8 cellular contexts compared by ENCODE assay signal in the genomic region with DNA sequence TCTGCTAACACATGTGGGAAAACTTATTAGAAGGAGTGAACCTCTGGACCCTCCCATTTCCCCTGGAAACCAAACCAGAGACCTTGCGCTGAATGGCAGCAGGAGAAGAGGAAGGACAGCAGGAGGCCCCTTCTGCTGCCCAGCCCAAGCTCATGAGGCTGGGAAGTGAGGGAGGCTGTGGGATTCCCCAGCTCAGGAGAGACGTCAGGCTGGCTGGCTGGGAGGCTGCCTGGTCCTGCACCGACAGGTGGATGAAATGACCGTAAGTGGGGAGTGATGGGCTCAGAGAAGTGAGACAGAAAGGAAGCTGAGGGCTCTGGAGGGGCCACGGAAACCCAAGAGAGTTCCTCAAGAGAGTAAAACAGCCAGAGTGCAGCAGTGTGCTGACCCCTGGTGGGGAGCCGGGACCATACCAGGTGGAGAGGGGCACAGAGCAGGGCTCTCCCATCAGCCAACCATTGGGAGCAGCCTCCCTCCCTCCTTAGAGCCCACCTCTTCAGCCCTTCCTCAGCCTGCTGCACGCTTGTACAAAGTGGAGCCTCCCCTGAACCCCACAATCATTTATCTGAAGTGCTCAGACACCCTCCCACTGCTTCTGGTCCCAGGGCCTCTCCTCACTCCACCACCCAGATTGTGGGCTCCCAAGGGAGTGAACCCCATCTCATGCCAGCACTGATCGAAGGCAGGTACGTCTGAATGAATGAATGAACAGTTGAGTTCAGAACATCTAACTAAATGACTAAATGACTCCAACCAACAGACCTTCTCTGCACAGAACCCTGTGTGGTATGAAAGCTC. TPM values are rescaled to one million over a fixed set of nuclear protein-coding genes. Genes with fewer than 3 reads are reported as not detected.
A peak's percentile ranks its signal among the peaks of the same experiment; 100 is the strongest.
DNase-seq lines count a peak whose midpoint lies in the region; ATAC-seq and TF ChIP-seq lines count a peak whose summit lies in the region.

No MANE protein-coding gene starts in this region.

- no peak overlapping the region for H4K91ac ChIP-seq in neuronal stem cell (ENCODE audit: low read depth, low read length, poor library complexity)

- H3K4me1 ChIP-seq in neuronal stem cell (ENCODE audit: control insufficient read depth in 2 of 2, insufficient read depth in 1 of 2, low read depth in 1 of 2, low read length in 2 of 2), result peaks cover 11 to 13% of the 10 kb centered on the region in 2 donors

- H3K27ac ChIP-seq in neuronal stem cell (replicated peaks; ENCODE audit: low read length), result no peak overlapping the region

- no peak overlapping the region for H2BK12ac ChIP-seq in neuronal stem cell (ENCODE audit: low read length)

- H2BK120ac ChIP-seq in neuronal stem cell (ENCODE audit: low read depth, low read length), result no peak overlapping the region

- no peak overlapping the region for H4K8ac ChIP-seq in neuronal stem cell (ENCODE audit: low read depth, low read length)

- CTCF ChIA-PET in activated CD8-positive, alpha-beta T cell treated with anti-CD3 and anti-CD28 coated beads for 36 hours (lab: Charles Lee), result interaction anchor here (0.8 to 18.1 kb wide), 19 partner anchors 11 to 157 kb away, joined by 3 to 602 read pairs (median 5); a partner anchor contains a TSS

- H3K4me3 ChIP-seq in neuronal stem cell (ENCODE audit: low read length in 2 of 2), result peak overlapping the region in 1 of 2 donors; percentile 27

- peaks cover 1% of the 10 kb centered on the region for H3K27me3 Mint-ChIP-seq in activated CD8-positive, alpha-beta T cell treated with anti-CD3 and anti-CD28 coated beads for 36 hours
- H3K27me3 Mint-ChIP-seq in endothelial cell (ENCODE audit: unreplicated experiment), result peaks cover 12% of the 10 kb centered on the region

- no peaks in the 10 kb centered on the region for H3K9me3 Mint-ChIP-seq in activated CD8-positive, alpha-beta T cell treated with anti-CD3 and anti-CD28 coated beads for 36 hours
- H3K9me3 Mint-ChIP-seq in endothelial cell (ENCODE audit: unreplicated experiment), result no peaks in the 10 kb centered on the region

- H2AFZ ChIP-seq in neuronal stem cell (ENCODE audit: low read length), result peak overlapping the region; percentile 96

- H3K4me3 Mint-ChIP-seq in activated CD8-positive, alpha-beta T cell treated with anti-CD3 and anti-CD28 coated beads for 36 hours, result peak overlapping the region; percentile 22
- peak overlapping the region; percentile 57 for H3K4me3 Mint-ChIP-seq in endothelial cell (ENCODE audit: unreplicated experiment)

- H2BK5ac ChIP-seq in neuronal stem cell (ENCODE audit: low read length), result no peak overlapping the region

- WGBS in neuronal stem cell (ENCODE audit: extremely low coverage in 2 of 2, insufficient read length in 2 of 2, insufficient replicate concordance in 1 of 2), 2 donors, result no CpG with 5 or more reads among the region's 9 CpGs

- H3K14ac ChIP-seq in neuronal stem cell (ENCODE audit: low read length), result no peak overlapping the region

- intact Hi-C loops in activated CD8-positive, alpha-beta T cell treated with anti-CD3 and anti-CD28 coated beads for 36 hours (cut with micrococcal nuclease), result no loop called here

- H3K23ac ChIP-seq in neuronal stem cell (ENCODE audit: low read depth, low read length, poor library complexity), result no peak overlapping the region

- no peak overlapping the region for H3K4me2 ChIP-seq in neuronal stem cell (ENCODE audit: insufficient read depth, low read length, poor library complexity, severe bottlenecking)

- no peaks in the 10 kb centered on the region for H3K36me3 Mint-ChIP-seq in activated CD8-positive, alpha-beta T cell treated with anti-CD3 and anti-CD28 coated beads for 36 hours (ENCODE audit: low read depth)
- peaks cover 13% of the 10 kb centered on the region for H3K36me3 Mint-ChIP-seq in endothelial cell (ENCODE audit: low read depth, unreplicated experiment)

- H3K27ac Mint-ChIP-seq in activated CD8-positive, alpha-beta T cell treated with anti-CD3 and anti-CD28 coated beads for 36 hours, result no peak overlapping the region
- H3K27ac Mint-ChIP-seq in endothelial cell (ENCODE audit: unreplicated experiment), result peak overlapping the region; percentile 15

- peaks cover 0 to 20% (median 15%) of the 10 kb centered on the region in 3 experiments for H3K27me3 ChIP-seq in neuronal stem cell (ENCODE audit: control insufficient read depth in 3 of 3, insufficient read depth in 3 of 3, low read depth in 1 of 3, low read length in 3 of 3)

- no peak overlapping the region for H3K9ac ChIP-seq in neuronal stem cell (ENCODE audit: low read depth, low read length, poor library complexity)

- peak; percentile 58 for DNase-seq in COR-L47 (lab: John Stamatoyannopoulos, UW)
- peak; percentile 43 for DNase-seq in HCEC 1CT
- DNase-seq in NCI-H526 (lab: John Stamatoyannopoulos, UW), result peak; percentile 76 to 88
- DNase-seq in activated CD8-positive, alpha-beta T cell treated with anti-CD3 and anti-CD28 coated beads for 36 hours, result peak; percentile 81
- DNase-seq in endothelial cell (ENCODE audit: low spot score), result peak; percentile 82
- DNase-seq in neuronal stem cell (ENCODE audit: low spot score), result no peak

- H2AK5ac ChIP-seq in neuronal stem cell (ENCODE audit: low read depth, low read length), result no peak overlapping the region

- peak overlapping the region; percentile 73 for H3K18ac ChIP-seq in neuronal stem cell (ENCODE audit: low read length)

- H3K79me1 ChIP-seq in neuronal stem cell (ENCODE audit: low read depth, low read length), result no peaks in the 10 kb centered on the region

- no peaks in the 10 kb centered on the region for H3K36me3 ChIP-seq in neuronal stem cell (replicated peaks in 1 of 2; ENCODE audit: control insufficient read depth in 2 of 2, insufficient read depth in 2 of 2, low read length in 2 of 2)

- POLR2A ChIA-PET in activated CD8-positive, alpha-beta T cell treated with anti-CD3 and anti-CD28 coated beads for 36 hours (lab: Charles Lee), result interaction anchor here (0.6 to 8.3 kb wide), 6 partner anchors 12 to 44 kb away, joined by 3 to 74 read pairs (median 4); a partner anchor contains a TSS

- ATAC-seq in activated CD8-positive, alpha-beta T cell treated with anti-CD3 and anti-CD28 coated beads for 36 hours, result peak; percentile 35
- ATAC-seq in GM21515 (IDR thresholded peaks at IDR 0.05; ENCODE audit: unreplicated experiment) (no peak), GM18873 (IDR thresholded peaks at IDR 0.05; ENCODE audit: low FRiP score, unreplicated experiment) (no peak)

- H3K9me3 ChIP-seq in neuronal stem cell (replicated peaks in 1 of 2; ENCODE audit: control insufficient read depth in 2 of 2, insufficient read depth in 1 of 2, low read depth in 1 of 2, low read length in 2 of 2), result no peaks in the 10 kb centered on the region

- TF ChIP-seq CTCF in activated CD8-positive, alpha-beta T cell treated with anti-CD3 and anti-CD28 coated beads for 36 hours (IDR thresholded peaks at IDR 0.05), result peak; percentile 81
- TF ChIP-seq CTCF in endothelial cell (IDR thresholded peaks at IDR 0.05; ENCODE audit: unreplicated experiment), result peak; percentile 81

- H2BK15ac ChIP-seq in neuronal stem cell (ENCODE audit: low read length), result no peak overlapping the region

- peaks cover 36% of the 10 kb centered on the region for H3K4me1 Mint-ChIP-seq in activated CD8-positive, alpha-beta T cell treated with anti-CD3 and anti-CD28 coated beads for 36 hours (ENCODE audit: low read depth)
- H3K4me1 Mint-ChIP-seq in endothelial cell (ENCODE audit: unreplicated experiment), result peaks cover 13% of the 10 kb centered on the region

- no peak overlapping the region for H3K4ac ChIP-seq in neuronal stem cell (ENCODE audit: low read length)

RNA-seq across cellular contexts. Expression of a gene that starts 14.0 kb away (rescaled TPM):
- 10 to 100 TPM; 26.0 to 26.4 TPM for total RNA-seq in activated CD8-positive, alpha-beta T cell treated with anti-CD3 and anti-CD28 coated beads for 36 hours
- 29.7 TPM for total RNA-seq in endothelial cell (ENCODE audit: unreplicated experiment)
- 11.1 TPM for polyA plus RNA-seq in neuronal stem cell (2013, experiment 1 of 2)
- polyA plus RNA-seq in neuronal stem cell (2013, experiment 2 of 2), result 10.9 TPM

RNA-seq across cellular contexts. Expression of a gene that starts 30.5 kb away (rescaled TPM):
- 100 to 1,000 TPM; 120 to 128 TPM for total RNA-seq in activated CD8-positive, alpha-beta T cell treated with anti-CD3 and anti-CD28 coated beads for 36 hours
- 1.0 TPM for total RNA-seq in endothelial cell (ENCODE audit: unreplicated experiment)
- 46.2 TPM for polyA plus RNA-seq in neuronal stem cell (2013, experiment 1 of 2)
- 44.5 TPM for polyA plus RNA-seq in neuronal stem cell (2013, experiment 2 of 2)

RNA-seq across cellular contexts. Expression of a gene that starts 49.0 kb away (rescaled TPM):
- total RNA-seq in activated CD8-positive, alpha-beta T cell treated with anti-CD3 and anti-CD28 coated beads for 36 hours, result 10 to 100 TPM; 25.6 to 28.4 TPM
- total RNA-seq in endothelial cell (ENCODE audit: unreplicated experiment), result 30.6 TPM
- polyA plus RNA-seq in neuronal stem cell (2013, experiment 1 of 2), result 16.4 TPM
- 15.2 TPM for polyA plus RNA-seq in neuronal stem cell (2013, experiment 2 of 2)

RNA-seq across cellular contexts. Expression of a gene that starts 58.8 kb away (rescaled TPM):
- not detected for total RNA-seq in activated CD8-positive, alpha-beta T cell treated with anti-CD3 and anti-CD28 coated beads for 36 hours
- not detected for total RNA-seq in endothelial cell (ENCODE audit: unreplicated experiment)
- polyA plus RNA-seq in neuronal stem cell (2013, experiment 1 of 2), result 0.38 TPM
- 0.18 TPM for polyA plus RNA-seq in neuronal stem cell (2013, experiment 2 of 2)

Comparison
In these comparisons a context has a peak if more than half of its experiments do, and no peak if none do; other contexts are left out.
1. RNA of a gene that starts 30.5 kb away (total RNA-seq): 120 to 128 TPM in activated CD8-positive, alpha-beta T cell treated with anti-CD3 and anti-CD28 coated beads for 36 hours; 1.0 TPM in endothelial cell (single experiment); every median in the first group is over 10 times any median in the second.